20 cellular contexts compared by ENCODE assay signal in genomic region chr5:44987026-44987425, GRCh38.
"Had no signal": no experiment of that assay in that cellular context is flagged by ENCODE, and none has a peak within 500 bp of the region (broad histone marks: within the 10 kb centered on the region; RNA-seq: fewer than 3 reads in every experiment).

No MANE protein-coding gene starts in this region.

- H3K27ac ChIP-seq: coronary artery, hepatocyte, parathyroid adenoma, prostate gland, spleen, testis, transverse colon had no signal

- H3K36me3 ChIP-seq: prostate gland, spleen, transverse colon had no signal

- H3K4me1 Mint-ChIP-seq: endodermal cell; naive thymus-derived CD4-positive, alpha-beta T cell; nephron progenitor cell; stimulated activated naive B cell treated with anti-CD40 and anti-IgM and Interleukin-4, amounts not matched to agents 10 μg/mL and 1 μg/mL and 100 μg/mL, for 72 hours; stimulated activated naive CD8-positive, alpha-beta T cell treated with anti-CD3 and anti-CD28 coated beads, Interleukin-15, amount 100 ng/mL, for 72 hours had no signal

- H3K27me3 Mint-ChIP-seq: naive thymus-derived CD4-positive, alpha-beta T cell; stimulated activated naive B cell treated with anti-CD40 and anti-IgM and Interleukin-4, amounts not matched to agents 10 μg/mL and 1 μg/mL and 100 μg/mL, for 72 hours; stimulated activated naive CD8-positive, alpha-beta T cell treated with anti-CD3 and anti-CD28 coated beads, Interleukin-15, amount 100 ng/mL, for 72 hours had no signal

- ATAC-seq: naive thymus-derived CD4-positive, alpha-beta T cell; sciatic nerve; stimulated activated naive B cell treated with anti-CD40 and anti-IgM and Interleukin-4, amounts not matched to agents 10 μg/mL and 1 μg/mL and 100 μg/mL, for 72 hours; stimulated activated naive CD8-positive, alpha-beta T cell treated with anti-CD3 and anti-CD28 coated beads, Interleukin-15, amount 100 ng/mL, for 72 hours had no signal

- H3K4me1 ChIP-seq: parathyroid adenoma, prostate gland, spleen, testis, transverse colon had no signal

- H3K27ac Mint-ChIP-seq: endodermal cell; naive thymus-derived CD4-positive, alpha-beta T cell; nephron progenitor cell; stimulated activated naive B cell treated with anti-CD40 and anti-IgM and Interleukin-4, amounts not matched to agents 10 μg/mL and 1 μg/mL and 100 μg/mL, for 72 hours; stimulated activated naive CD8-positive, alpha-beta T cell treated with anti-CD3 and anti-CD28 coated beads, Interleukin-15, amount 100 ng/mL, for 72 hours had no signal

- H3K4me3 ChIP-seq: coronary artery, hepatocyte, prostate gland, spleen, testis, transverse colon had no signal

- H3K9me3 ChIP-seq: prostate gland, testis had no signal

- DNase-seq: effector CD4-positive, alpha-beta T cell; endodermal cell; foreskin melanocyte; head of caudate nucleus; naive thymus-derived CD4-positive, alpha-beta T cell; nephron progenitor cell; retina; spleen; stimulated activated CD4-positive, alpha-beta T cell treated with anti-CD3 and anti-CD28 coated beads, Interleukin-15, amount 100 ng/mL, for 24 hours; stimulated activated CD4-positive, alpha-beta T cell treated with anti-CD3 and anti-CD28 coated beads, Interleukin-2, amount 100 ng/mL, for 24 hours; stimulated activated CD4-positive, alpha-beta T cell treated with anti-CD3 and anti-CD28 coated beads, Interleukin-4, amount 100 ng/mL, for 4 hours; stimulated activated naive B cell treated with anti-CD40 and anti-IgM and Interleukin-4, amounts not matched to agents 10 μg/mL and 1 μg/mL and 100 μg/mL, for 72 hours; stimulated activated naive CD8-positive, alpha-beta T cell treated with anti-CD3 and anti-CD28 coated beads, Interleukin-15, amount 100 ng/mL, for 72 hours; testis; transverse colon had no signal

- H3K36me3 Mint-ChIP-seq: stimulated activated naive B cell treated with anti-CD40 and anti-IgM and Interleukin-4, amounts not matched to agents 10 μg/mL and 1 μg/mL and 100 μg/mL, for 72 hours had no signal

- H3K27me3 ChIP-seq: hepatocyte, spleen, testis, transverse colon had no signal

- H3K4me3 Mint-ChIP-seq: endodermal cell; naive thymus-derived CD4-positive, alpha-beta T cell; nephron progenitor cell; stimulated activated naive B cell treated with anti-CD40 and anti-IgM and Interleukin-4, amounts not matched to agents 10 μg/mL and 1 μg/mL and 100 μg/mL, for 72 hours; stimulated activated naive CD8-positive, alpha-beta T cell treated with anti-CD3 and anti-CD28 coated beads, Interleukin-15, amount 100 ng/mL, for 72 hours had no signal
